8 cellular contexts compared by ENCODE assay signal in the genomic region with DNA sequence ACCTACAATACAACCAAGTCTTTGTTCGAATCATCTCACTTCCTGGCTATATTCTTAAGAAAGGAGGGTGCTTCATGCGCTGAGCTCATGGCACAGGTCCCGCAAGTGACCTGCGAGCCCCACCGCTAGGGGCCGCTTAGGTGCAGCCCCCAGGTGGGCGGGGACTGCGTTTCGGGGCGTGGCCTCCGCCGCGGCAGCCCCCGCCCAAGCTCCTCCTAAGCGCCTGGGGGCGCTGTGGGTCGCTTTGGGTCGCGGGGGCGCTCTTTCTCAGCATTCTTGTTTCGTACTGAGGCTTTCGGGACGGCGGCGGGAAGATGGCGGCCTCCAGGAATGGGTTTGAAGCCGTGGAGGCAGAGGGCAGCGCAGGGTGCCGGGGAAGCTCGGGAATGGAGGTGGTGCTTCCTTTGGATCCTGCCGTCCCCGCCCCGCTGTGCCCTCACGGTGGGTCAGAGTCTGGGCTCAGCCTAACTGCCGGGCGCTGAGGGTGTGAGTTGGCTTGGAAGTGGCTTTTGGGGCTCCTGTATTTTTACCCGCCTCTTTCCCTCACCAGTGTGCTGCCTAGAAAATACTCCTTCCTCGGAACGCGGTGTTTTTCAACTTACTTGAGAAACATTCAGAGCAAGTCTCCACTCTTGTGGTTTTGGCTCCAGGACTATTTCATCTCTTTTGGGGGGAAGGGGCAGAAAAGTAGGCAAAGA. TPM values are rescaled to one million over a fixed set of nuclear protein-coding genes. Genes with fewer than 3 reads are reported as not detected.
DNase-seq lines count a peak whose midpoint lies in the region; ATAC-seq and TF ChIP-seq lines count a peak whose summit lies in the region.

Gene ZCCHC4 (plus strand): TSS at position 279 of the 698 bp plus-strand sequence. CDS start 36 bp downstream, at position 315.

- POLR2A ChIA-PET in GM10248 (lab: Yijun Ruan, JAX) = interaction anchor here (0.7 to 0.9 kb wide), 2 partner anchors 73 to 1548 kb away, joined by 3 to 4 read pairs; no protein-coding TSS in a partner anchor

- H3K4me3 ChIP-seq in osteoblast (ENCODE audit: insufficient read depth, low read length) = peak within 1 kb of the TSS; percentile 91
- peak within 1 kb of the TSS; percentile 84 for H3K4me3 ChIP-seq in thoracic aorta

- peak; percentile 91 for DNase-seq in GM10248 (ENCODE audit: extremely low spot score)
- peak; percentile 78 for DNase-seq in HFFc6
- peak; percentile 92 for DNase-seq in NAMALWA (ENCODE audit: low spot score)
- peak; percentile 86 for DNase-seq in SK-N-DZ (ENCODE audit: low spot score)
- peak; percentile 88 for DNase-seq in activated naive CD4-positive, alpha-beta T cell treated with anti-CD3 and anti-CD28 coated beads for 36 hours
- peak; percentile 42 for DNase-seq in glomerular endothelial cell (ENCODE audit: extremely low read depth, low read depth, low spot score)
- DNase-seq in osteoblast (ENCODE audit: insufficient read length, low spot score, missing footprints) = peak; percentile 86
- DNase-seq in thoracic aorta (ENCODE audit: low spot score) = peak; percentile 59

- CTCF ChIA-PET in GM10248 (lab: Yijun Ruan, JAX) = interaction anchor here (0.7 to 6.0 kb wide), 56 partner anchors 9 to 565 kb away, joined by 3 to 64 read pairs (median 6); partner anchors contain the start of genes ANAPC4 and PI4K2B
- CTCF ChIA-PET in activated naive CD4-positive, alpha-beta T cell treated with anti-CD3 and anti-CD28 coated beads for 36 hours (lab: Charles Lee) = interaction anchor here (0.6 to 3.9 kb wide), 34 partner anchors 8 to 787 kb away, joined by 3 to 32 read pairs (median 5); partner anchors contain the start of genes ANAPC4, PI4K2B and SEPSECS

- H3K79me2 ChIP-seq in osteoblast (ENCODE audit: insufficient read depth, low read length) = peaks cover 14% of the 10 kb centered on the region

- TF ChIP-seq CTCF in GM10248 (IDR thresholded peaks at IDR 0.05; ENCODE audit: control extremely low read depth, extremely low read depth, low read depth, missing control alignments) (peak; percentile 95), HFFc6 (IDR thresholded peaks at IDR 0.05) (peak; percentile 98), osteoblast (IDR thresholded peaks at IDR 0.05; ENCODE audit: extremely low read depth, low read depth, low read length) (peak; percentile 99), thoracic aorta (IDR thresholded peaks at IDR 0.05) (peak; percentile 94)

- peak within 1 kb of the TSS; percentile 98 for H2AFZ ChIP-seq in osteoblast (ENCODE audit: low read length)

- H3K9me3 Mint-ChIP-seq in HFFc6 = no peaks in the 10 kb centered on the region
- no peaks in the 10 kb centered on the region for H3K9me3 Mint-ChIP-seq in activated naive CD4-positive, alpha-beta T cell treated with anti-CD3 and anti-CD28 coated beads for 36 hours

- peak; percentile 91 for ATAC-seq in thoracic aorta (ENCODE audit: insufficient number of reproducible peaks, low FRiP score, low read depth)

- intact Hi-C loops in activated naive CD4-positive, alpha-beta T cell treated with anti-CD3 and anti-CD28 coated beads for 36 hours (cut with micrococcal nuclease) = loop anchor here (1.0 to 10.0 kb wide), 13 partner anchors 8 to 1980 kb away; partner anchors contain the start of genes ANAPC4, DHX15, SEL1L3 and SEPSECS

- H3K4me3 Mint-ChIP-seq in HFFc6 = peak within 1 kb of the TSS; percentile 100
- peak within 1 kb of the TSS; percentile 99 for H3K4me3 Mint-ChIP-seq in activated naive CD4-positive, alpha-beta T cell treated with anti-CD3 and anti-CD28 coated beads for 36 hours

- H3K36me3 Mint-ChIP-seq in HFFc6 (ENCODE audit: low read depth) = peaks cover 20% of the 10 kb centered on the region
- H3K36me3 Mint-ChIP-seq in activated naive CD4-positive, alpha-beta T cell treated with anti-CD3 and anti-CD28 coated beads for 36 hours (ENCODE audit: low read depth) = peaks cover 15% of the 10 kb centered on the region

- peaks cover 6% of the 10 kb centered on the region for H3K27me3 Mint-ChIP-seq in HFFc6 (ENCODE audit: insufficient read depth)
- H3K27me3 Mint-ChIP-seq in activated naive CD4-positive, alpha-beta T cell treated with anti-CD3 and anti-CD28 coated beads for 36 hours (ENCODE audit: low read depth) = peaks cover 8% of the 10 kb centered on the region

- H3K36me3 ChIP-seq in osteoblast (ENCODE audit: insufficient read depth, low read length) (no peaks in the 10 kb centered on the region), thoracic aorta (no peaks in the 10 kb centered on the region)

- no peaks in the 10 kb centered on the region for H4K20me1 ChIP-seq in osteoblast (ENCODE audit: insufficient read depth, low read length)

- H3K9me3 ChIP-seq in osteoblast (ENCODE audit: low read depth, low read length) (no peaks in the 10 kb centered on the region), thoracic aorta (no peaks in the 10 kb centered on the region)

- H3K4me1 ChIP-seq in osteoblast (ENCODE audit: insufficient read depth, low read length) = peaks cover 18% of the 10 kb centered on the region
- peaks cover 3 to 10% of the 10 kb centered on the region in 2 donors for H3K4me1 ChIP-seq in thoracic aorta (ENCODE audit: control insufficient read depth in 1 of 2, low read depth in 2 of 2)

- H3K27ac ChIP-seq in osteoblast (ENCODE audit: low read depth, low read length) = peak within 1 kb of the TSS; percentile 82
- H3K27ac ChIP-seq in thoracic aorta = peak within 1 kb of the TSS; percentile 38 to 50

- H3K4me1 Mint-ChIP-seq in HFFc6 (ENCODE audit: low read depth) = peaks cover 67% of the 10 kb centered on the region
- H3K4me1 Mint-ChIP-seq in activated naive CD4-positive, alpha-beta T cell treated with anti-CD3 and anti-CD28 coated beads for 36 hours (ENCODE audit: low read depth) = peaks cover 22% of the 10 kb centered on the region

- H3K27me3 ChIP-seq in osteoblast (ENCODE audit: insufficient read depth, low read length) (no peaks in the 10 kb centered on the region), thoracic aorta (replicated peaks; ENCODE audit: insufficient read depth) (no peaks in the 10 kb centered on the region)

- H3K27ac Mint-ChIP-seq in HFFc6 = peak within 1 kb of the TSS; percentile 97
- peak within 1 kb of the TSS; percentile 89 for H3K27ac Mint-ChIP-seq in activated naive CD4-positive, alpha-beta T cell treated with anti-CD3 and anti-CD28 coated beads for 36 hours

- peak within 1 kb of the TSS; percentile 98 for H3K4me2 ChIP-seq in osteoblast (ENCODE audit: insufficient read depth, low read length)

RNA-seq across cellular contexts. Expression of gene ZCCHC4, which starts in this region (rescaled TPM):
- 10 to 100 TPM in 1 of 6 experiments, 1 to 10 TPM in 5; 8.3 to 11.0 (median 9.1) TPM for total RNA-seq in HFFc6 (2021; fragmentation: NEBNext Ultra II Directional; extraction: Animal tissue kit (Norgen Biotek cat#: 25700))
- 10.8 and 11.2 TPM in 2 replicates for polyA plus RNA-seq in SK-N-DZ (2014; cell fraction: cytosol; rRNA removed)
- 10.6 TPM in 2 replicates for polyA plus RNA-seq in SK-N-DZ (2014; cell fraction: nucleus; rRNA removed)
- 10 to 100 TPM; 10.5 to 11.9 TPM for total RNA-seq in activated naive CD4-positive, alpha-beta T cell treated with anti-CD3 and anti-CD28 coated beads for 36 hours
- total RNA-seq in glomerular endothelial cell (6.8 and 8.1 TPM in 2 replicates), osteoblast (13.0 and 13.4 TPM in 2 replicates), thoracic aorta (10 to 100 TPM in 1 of 2 donors, 1 to 10 TPM in 1; 8.1 to 14.1 TPM)

Comparison
In these comparisons a context has a peak if more than half of its experiments do, and no peak if none do; other contexts are left out.
1. Peak in every context shown above with its lines: DNase-seq, ATAC-seq, H3K4me3 ChIP-seq and H3K27ac ChIP-seq.
2. DNase-seq: peak in every context shown above with its lines; median percentile 92 in NAMALWA; 91 in GM10248; 88 in activated naive CD4-positive, alpha-beta T cell treated with anti-CD3 and anti-CD28 coated beads for 36 hours; 86 in SK-N-DZ; 86 in osteoblast; 78 in HFFc6; 59 in thoracic aorta; 42 in glomerular endothelial cell.